14 cellular contexts compared by ENCODE assay signal in the genomic region with DNA sequence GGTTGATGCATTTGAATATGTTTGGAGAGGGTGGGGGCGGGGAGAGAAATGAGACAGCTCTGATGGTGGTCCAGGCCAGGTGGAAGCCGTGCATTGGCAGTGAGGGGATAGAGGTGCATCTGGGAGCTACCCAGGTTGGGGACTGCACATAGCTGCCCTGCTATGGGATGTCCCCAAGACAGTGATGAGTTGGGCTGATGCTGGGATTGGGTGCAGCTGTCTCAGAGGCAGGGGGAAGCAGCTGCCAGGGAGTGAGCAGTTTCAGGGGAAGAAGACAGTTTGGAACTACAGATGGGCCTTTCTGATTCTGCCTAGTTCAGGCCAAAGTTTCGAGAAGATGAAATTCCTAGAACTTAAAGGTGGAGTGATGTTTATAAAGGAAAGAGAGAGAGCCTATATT. TPM values are rescaled to one million over a fixed set of nuclear protein-coding genes. Genes with fewer than 3 reads are reported as not detected.
DNase-seq lines count a peak whose midpoint lies in the region; ATAC-seq lines count a peak whose summit lies in the region.
"Had no signal": no experiment of that assay in that cellular context is flagged by ENCODE, and none has a peak within 500 bp of the region (broad histone marks: within the 10 kb centered on the region; RNA-seq: fewer than 3 reads in every experiment).

No MANE protein-coding gene starts in this region.

- H3K4me1 Mint-ChIP-seq in T-helper 2 cell treated with Interferon-gamma antibody and Interleukin-4, amounts not matched to agents 5 μg/mL and 100 μg/mL, for 36 hours (ENCODE audit: low read depth): peaks cover 13% of the 10 kb centered on the region
- peaks cover 17% of the 10 kb centered on the region for H3K4me1 Mint-ChIP-seq in activated T-helper 17 cell treated with anti-CD3 and anti-CD28 coated beads, Interleukin-2, amount 50 U/mL, for 72 hours

- no peaks in the 10 kb centered on the region for H3K27me3 Mint-ChIP-seq in T-helper 2 cell treated with Interferon-gamma antibody and Interleukin-4, amounts not matched to agents 5 μg/mL and 100 μg/mL, for 36 hours (ENCODE audit: low read depth)
- no peaks in the 10 kb centered on the region for H3K27me3 Mint-ChIP-seq in activated T-helper 17 cell treated with anti-CD3 and anti-CD28 coated beads, Interleukin-2, amount 50 U/mL, for 72 hours
- H3K27me3 Mint-ChIP-seq: natural killer cell treated with Interleukin-12 subunit alpha and Interleukin-12 subunit beta and Interleukin-15 and Interleukin-18, amount 100 ng/mL, for 72 hours had no signal

- no peak overlapping the region for H3K4me3 ChIP-seq in subcutaneous abdominal adipose tissue (ENCODE audit: low read depth in 1 of 5, low read length in 5 of 5)
- H3K4me3 ChIP-seq: PC-9, sigmoid colon, suprapubic skin had no signal

- DNase-seq in T-helper 2 cell treated with Interferon-gamma antibody and Interleukin-4, amounts not matched to agents 5 μg/mL and 100 μg/mL, for 36 hours (ENCODE audit: low spot score): no peak
- DNase-seq in T-helper 2 cell: no peak
- no peak for DNase-seq in DMS79 (lab: John Stamatoyannopoulos, UW)
- DNase-seq: activated naive CD4-positive, alpha-beta T cell treated with Interleukin-2 at 50 U/mL for 16 hours; NCI-H345; PC-9 had no signal

- no peaks in the 10 kb centered on the region for H3K36me3 Mint-ChIP-seq in T-helper 2 cell treated with Interferon-gamma antibody and Interleukin-4, amounts not matched to agents 5 μg/mL and 100 μg/mL, for 36 hours (ENCODE audit: low read depth)
- H3K36me3 Mint-ChIP-seq in activated T-helper 17 cell treated with anti-CD3 and anti-CD28 coated beads, Interleukin-2, amount 50 U/mL, for 72 hours (ENCODE audit: low read depth): no peaks in the 10 kb centered on the region
- H3K36me3 Mint-ChIP-seq: natural killer cell treated with Interleukin-12 subunit alpha and Interleukin-12 subunit beta and Interleukin-15 and Interleukin-18, amount 100 ng/mL, for 72 hours had no signal

- H3K27ac Mint-ChIP-seq in T-helper 2 cell treated with Interferon-gamma antibody and Interleukin-4, amounts not matched to agents 5 μg/mL and 100 μg/mL, for 36 hours: peak overlapping the region; percentile 58
- H3K27ac Mint-ChIP-seq in activated T-helper 17 cell treated with anti-CD3 and anti-CD28 coated beads, Interleukin-2, amount 50 U/mL, for 72 hours: peak overlapping the region; percentile 68

- H3K9me3 ChIP-seq in subcutaneous abdominal adipose tissue (ENCODE audit: control insufficient read depth in 5 of 5, low read length in 5 of 5): no peaks in the 10 kb centered on the region
- H3K9me3 ChIP-seq: sigmoid colon, suprapubic skin had no signal

- H3K27ac ChIP-seq in layer of hippocampus (ENCODE audit: low read depth, low read length) (peak overlapping the region; percentile 33), subcutaneous abdominal adipose tissue (ENCODE audit: low read depth, low read length) (peak overlapping the region; percentile 1)
- H3K27ac ChIP-seq: PC-9 had no signal

- H3K27me3 ChIP-seq in layer of hippocampus (ENCODE audit: control insufficient read depth, insufficient read depth, low read length) (no peaks in the 10 kb centered on the region), subcutaneous abdominal adipose tissue (ENCODE audit: control insufficient read depth in 5 of 5, insufficient read depth in 4 of 5, low read length in 5 of 5) (peaks cover 0 to 2% (median 0%) of the 10 kb centered on the region in 5 donors)
- H3K27me3 ChIP-seq: suprapubic skin had no signal

- H3K4me3 Mint-ChIP-seq in T-helper 2 cell treated with Interferon-gamma antibody and Interleukin-4, amounts not matched to agents 5 μg/mL and 100 μg/mL, for 36 hours: peak overlapping the region; percentile 38
- peak overlapping the region; percentile 58 for H3K4me3 Mint-ChIP-seq in activated T-helper 17 cell treated with anti-CD3 and anti-CD28 coated beads, Interleukin-2, amount 50 U/mL, for 72 hours
- H3K4me3 Mint-ChIP-seq: natural killer cell treated with Interleukin-12 subunit alpha and Interleukin-12 subunit beta and Interleukin-15 and Interleukin-18, amount 100 ng/mL, for 72 hours had no signal

- H3K9ac ChIP-seq in subcutaneous abdominal adipose tissue (ENCODE audit: low read length in 5 of 5): no peak overlapping the region

- peaks cover 0 to 24% (median 9%) of the 10 kb centered on the region in 5 donors for H3K4me1 ChIP-seq in subcutaneous abdominal adipose tissue (ENCODE audit: control insufficient read depth in 5 of 5, insufficient read depth in 5 of 5, low read length in 5 of 5)

- peaks cover 0 to 23% (median 0%) of the 10 kb centered on the region in 5 donors for H3K36me3 ChIP-seq in subcutaneous abdominal adipose tissue (ENCODE audit: control insufficient read depth in 5 of 5, insufficient read depth in 5 of 5, low read length in 5 of 5)
- H3K36me3 ChIP-seq: sigmoid colon had no signal

- peak; percentile 17 for ATAC-seq in activated T-helper 17 cell treated with anti-CD3 and anti-CD28 coated beads, Interleukin-2, amount 50 U/mL, for 72 hours (replicated peaks)
- no peak for ATAC-seq in HG02623 (IDR thresholded peaks at IDR 0.05; ENCODE audit: unreplicated experiment)
- ATAC-seq in HG03135 (IDR thresholded peaks at IDR 0.05; ENCODE audit: unreplicated experiment): no peak

- no peaks in the 10 kb centered on the region for H3K9me3 Mint-ChIP-seq in T-helper 2 cell treated with Interferon-gamma antibody and Interleukin-4, amounts not matched to agents 5 μg/mL and 100 μg/mL, for 36 hours
- H3K9me3 Mint-ChIP-seq in activated T-helper 17 cell treated with anti-CD3 and anti-CD28 coated beads, Interleukin-2, amount 50 U/mL, for 72 hours: no peaks in the 10 kb centered on the region
- H3K9me3 Mint-ChIP-seq: natural killer cell treated with Interleukin-12 subunit alpha and Interleukin-12 subunit beta and Interleukin-15 and Interleukin-18, amount 100 ng/mL, for 72 hours had no signal

RNA-seq across cellular contexts. Expression of gene SLCO2B1, which starts 23.4 kb away (rescaled TPM):
- total RNA-seq in activated T-helper 17 cell treated with anti-CD3 and anti-CD28 coated beads, Interleukin-2, amount 50 U/mL, for 72 hours: 1 to 10 TPM in 1 of 2 donors, under 1 TPM in 1; 0.26 to 2.2 TPM
